Comparison of ENCODE assay signal across 21 cellular contexts in the genomic region with DNA sequence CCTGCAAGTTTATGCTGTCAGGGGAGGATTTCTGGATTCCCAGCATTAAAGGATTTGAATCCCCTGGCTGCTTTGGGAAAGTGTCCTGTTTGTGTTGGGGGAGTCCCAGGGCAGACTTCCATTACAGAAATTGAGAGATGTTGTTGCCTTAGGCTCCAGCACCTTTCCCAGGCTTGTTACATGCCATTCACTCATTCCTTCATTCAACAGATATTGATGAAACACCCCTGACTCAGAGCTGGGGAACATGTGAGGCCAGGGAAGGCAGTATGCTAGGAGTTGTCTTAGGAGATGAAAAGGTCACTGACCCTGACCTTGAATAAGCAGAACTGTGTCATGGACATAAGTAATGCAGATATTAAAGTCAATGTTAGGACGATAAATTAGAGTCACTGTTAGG.
A peak's percentile ranks its signal among the peaks of the same experiment; 100 is the strongest.
DNase-seq lines count a peak whose midpoint lies in the region; ATAC-seq and TF ChIP-seq lines count a peak whose summit lies in the region.
"Had no signal": no experiment of that assay in that cellular context is flagged by ENCODE, and none has a peak within 500 bp of the region (broad histone marks: within the 10 kb centered on the region; RNA-seq: fewer than 3 reads in every experiment).

No MANE protein-coding gene starts in this region.

- H3K27ac Mint-ChIP-seq in activated CD4-positive, alpha-beta T cell treated with anti-CD3 and anti-CD28 coated beads, Interleukin-2, amount 10 ng/mL, durations not matched to agents 24 days and 14 days = no peak overlapping the region
- H3K27ac Mint-ChIP-seq: activated CD4-positive, alpha-beta memory T cell treated with anti-CD3 and anti-CD28 coated beads, Interleukin-2, amount 10 ng/mL, durations not matched to agents 7 days and 5 days; CD8-positive, alpha-beta T cell; T-helper 17 cell; WTC11 had no signal

- H3K27me3 ChIP-seq in PC-3 (ENCODE audit: low read length) (0 out of 2 replicates have a peak, but pooled peaks cover under 1% of the 10 kb centered on the region), fibroblast of lung (ENCODE audit: control insufficient read depth, insufficient read depth, low read length) (no peaks in the 10 kb centered on the region)
- H3K27me3 ChIP-seq: testis had no signal

- H4K20me1 ChIP-seq in PC-3 (ENCODE audit: low read length) (no peaks in the 10 kb centered on the region), fibroblast of lung (ENCODE audit: control insufficient read depth, extremely low read depth, insufficient read depth, low read length) (no peaks in the 10 kb centered on the region)

- no peaks in the 10 kb centered on the region for H3K4me1 Mint-ChIP-seq in activated CD4-positive, alpha-beta T cell treated with anti-CD3 and anti-CD28 coated beads, Interleukin-2, amount 10 ng/mL, durations not matched to agents 24 days and 14 days
- H3K4me1 Mint-ChIP-seq: activated CD4-positive, alpha-beta memory T cell treated with anti-CD3 and anti-CD28 coated beads, Interleukin-2, amount 10 ng/mL, durations not matched to agents 7 days and 5 days; T-helper 17 cell; WTC11 had no signal

- H3K9me2 ChIP-seq in PC-3 (replicated peaks; ENCODE audit: low read length) = no peaks in the 10 kb centered on the region

- DNase-seq in ELF-1 (ENCODE audit: low read depth, low spot score) = peak; percentile 17
- peak; percentile 12 for DNase-seq in PC-3
- DNase-seq in fibroblast of lung (ENCODE audit: low read depth in 2 of 2) = peak in 1 of 2 donors; percentile 29
- no peak for DNase-seq in sciatic nerve (ENCODE audit: low spot score)
- DNase-seq in stimulated activated CD4-positive, alpha-beta T cell treated with anti-CD3 and anti-CD28 coated beads, Interleukin-4, amount 100 ng/mL, for 1 hour = no peak
- no peak for DNase-seq in activated CD4-positive, alpha-beta T cell treated with anti-CD3 and anti-CD28 coated beads, Interleukin-2, amount 10 ng/mL, durations not matched to agents 24 days and 14 days
- DNase-seq: activated CD4-positive, alpha-beta memory T cell treated with anti-CD3 and anti-CD28 coated beads, Interleukin-2, amount 10 ng/mL, durations not matched to agents 7 days and 5 days; activated naive CD4-positive, alpha-beta T cell; activated T-cell treated with anti-CD3 and anti-CD28 coated beads, Interleukin-2, amount 50 U/mL, for 1 hour; amygdala; CD8-positive, alpha-beta T cell; DMS79; GOT3; NCI-H1417 treated with DMSO at 0.1 percent for 48 hours; NCI-H774; T-helper 17 cell; testis had no signal

- H3K4me3 Mint-ChIP-seq in activated CD4-positive, alpha-beta T cell treated with anti-CD3 and anti-CD28 coated beads, Interleukin-2, amount 10 ng/mL, durations not matched to agents 24 days and 14 days = no peak overlapping the region
- H3K4me3 Mint-ChIP-seq: activated CD4-positive, alpha-beta memory T cell treated with anti-CD3 and anti-CD28 coated beads, Interleukin-2, amount 10 ng/mL, durations not matched to agents 7 days and 5 days; CD8-positive, alpha-beta T cell; T-helper 17 cell; WTC11 had no signal

- H3K36me3 Mint-ChIP-seq in activated CD4-positive, alpha-beta T cell treated with anti-CD3 and anti-CD28 coated beads, Interleukin-2, amount 10 ng/mL, durations not matched to agents 24 days and 14 days (ENCODE audit: low read depth) = no peaks in the 10 kb centered on the region
- H3K36me3 Mint-ChIP-seq: CD8-positive, alpha-beta T cell; WTC11 had no signal

- no TSS peak for BruUV-seq in PC-3 (replicated peaks; lab: Mats Ljungman, UMichigan)

- H3K4me3 ChIP-seq in PC-3 (ENCODE audit: low read length) (no peak overlapping the region), fibroblast of lung (replicated peaks in 1 of 4; ENCODE audit: control extremely low read depth in 1 of 4, insufficient read depth in 1 of 4, low read depth in 3 of 4, low read length in 4 of 4) (no peak overlapping the region)
- H3K4me3 ChIP-seq: SJSA1, testis had no signal

- no peak overlapping the region for H3K4me2 ChIP-seq in PC-3 (ENCODE audit: low read length)
- H3K4me2 ChIP-seq in fibroblast of lung (ENCODE audit: extremely low read depth, insufficient read depth, low read length) = no peak overlapping the region

- H3K9me3 ChIP-seq in PC-3 (ENCODE audit: low read length) (no peaks in the 10 kb centered on the region), fibroblast of lung (ENCODE audit: control insufficient read depth, insufficient read depth, low read depth, low read length) (no peaks in the 10 kb centered on the region)
- H3K9me3 ChIP-seq: testis had no signal

- peaks cover 8% of the 10 kb centered on the region for H3K27me3 Mint-ChIP-seq in activated CD4-positive, alpha-beta T cell treated with anti-CD3 and anti-CD28 coated beads, Interleukin-2, amount 10 ng/mL, durations not matched to agents 24 days and 14 days
- H3K27me3 Mint-ChIP-seq: T-helper 17 cell had no signal

- POLR2A ChIA-PET in PC-3 (lab: Charles Lee; ENCODE audit: unreplicated experiment) = no interaction called here

- intact Hi-C loops in PC-3 (cut with micrococcal nuclease) = no loop called here
- intact Hi-C loops in sciatic nerve (cut with DNase I) = no loop called here
- intact Hi-C loops in activated CD4-positive, alpha-beta T cell treated with anti-CD3 and anti-CD28 coated beads, Interleukin-2, amount 10 ng/mL, durations not matched to agents 24 days and 14 days (cut with micrococcal nuclease) = no loop called here

- H3K27ac ChIP-seq in PC-3 (ENCODE audit: low read length) (no peak overlapping the region), fibroblast of lung (ENCODE audit: insufficient read depth, low read length) (peak overlapping the region; percentile 85)
- H3K27ac ChIP-seq: SJSA1, testis had no signal

- H3K9ac ChIP-seq in PC-3 (ENCODE audit: low read length) = no peak overlapping the region
- H3K9ac ChIP-seq in fibroblast of lung (ENCODE audit: insufficient read depth, low read length) = no peak overlapping the region

- H3K9me3 Mint-ChIP-seq in activated CD4-positive, alpha-beta T cell treated with anti-CD3 and anti-CD28 coated beads, Interleukin-2, amount 10 ng/mL, durations not matched to agents 24 days and 14 days = no peaks in the 10 kb centered on the region
- H3K9me3 Mint-ChIP-seq: activated CD4-positive, alpha-beta memory T cell treated with anti-CD3 and anti-CD28 coated beads, Interleukin-2, amount 10 ng/mL, durations not matched to agents 7 days and 5 days; CD8-positive, alpha-beta T cell; WTC11 had no signal

- ATAC-seq in PC-3 (no peak), sciatic nerve (peak; percentile 37), GM21825 (IDR thresholded peaks at IDR 0.05; ENCODE audit: unreplicated experiment) (no peak), HG03025 (IDR thresholded peaks at IDR 0.05; ENCODE audit: low FRiP score, unreplicated experiment) (no peak)
- ATAC-seq: CD8-positive, alpha-beta T cell; T-helper 17 cell; WTC11 had no signal

- H3F3A ChIP-seq in PC-3 (ENCODE audit: low read length, unreplicated experiment) = no peaks in the 10 kb centered on the region

- H2AFZ ChIP-seq in PC-3 (ENCODE audit: low read length) (no peak overlapping the region), fibroblast of lung (ENCODE audit: low read length) (no peak overlapping the region)

- TF ChIP-seq CTCF in PC-3 (conservative IDR thresholded peaks at IDR 0.05; ENCODE audit: low read depth, low read length) (no peak), fibroblast of lung (conservative IDR thresholded peaks at IDR 0.05 in 1 of 2, IDR thresholded peaks at IDR 0.05 in 1 of 2; ENCODE audit: low read depth in 1 of 2, low read length in 2 of 2) (no peak)

- CTCF ChIA-PET in PC-3 (lab: Charles Lee) = no interaction called here

- H3K4me1 ChIP-seq in PC-3 (ENCODE audit: insufficient read depth, low read length) (no peaks in the 10 kb centered on the region), fibroblast of lung (ENCODE audit: control insufficient read depth, extremely low read depth, insufficient read depth, low read length) (peaks cover 29% of the 10 kb centered on the region)
- H3K4me1 ChIP-seq: testis had no signal

- H3K79me2 ChIP-seq in PC-3 (ENCODE audit: low read length) (no peaks in the 10 kb centered on the region), fibroblast of lung (ENCODE audit: control insufficient read depth, insufficient read depth, low read length) (no peaks in the 10 kb centered on the region)

- H3K36me3 ChIP-seq in PC-3 (ENCODE audit: low read depth, low read length) (no peaks in the 10 kb centered on the region), fibroblast of lung (ENCODE audit: control insufficient read depth, insufficient read depth, low read length) (no peaks in the 10 kb centered on the region)
- H3K36me3 ChIP-seq: SJSA1 had no signal

Comparison
In these comparisons a context has a peak if more than half of its experiments do, and no peak if none do; other contexts are left out.
1. DNase-seq: peak in ELF-1 (single experiment) and PC-3 (single experiment); none in sciatic nerve (single experiment), stimulated activated CD4-positive, alpha-beta T cell treated with anti-CD3 and anti-CD28 coated beads, Interleukin-4, amount 100 ng/mL, for 1 hour (single experiment) and activated CD4-positive, alpha-beta T cell treated with anti-CD3 and anti-CD28 coated beads, Interleukin-2, amount 10 ng/mL, durations not matched to agents 24 days and 14 days (single experiment).